Comparison of ENCODE assay signal across 18 cellular contexts in genomic region chr21:20875741-20876140, GRCh38.
DNase-seq lines count a peak whose midpoint lies in the region; FAIRE-seq lines count a peak whose summit lies in the region.
"Had no signal": no experiment of that assay in that cellular context is flagged by ENCODE, and none has a peak within 500 bp of the region (broad histone marks: within the 10 kb centered on the region; RNA-seq: fewer than 3 reads in every experiment).

No MANE protein-coding gene starts in this region.

- DNase-seq in Ammon's horn (ENCODE audit: low spot score) (peak; percentile 33), HT-29 (ENCODE audit: low spot score) (peak; percentile 3), NT2/D1 (ENCODE audit: low read depth, low spot score) (peak; percentile 3), globus pallidus (ENCODE audit: low spot score) (peak; percentile 29), NCI-H526 treated with DMSO at 0.1 percent for 48 hours (lab: John Stamatoyannopoulos, UW) (no peak), frontal cortex (ENCODE audit: low spot score in 2 of 2) (no peak), NCI-H2107 treated with DMSO at 0.1 percent for 48 hours (lab: John Stamatoyannopoulos, UW; ENCODE audit: unreplicated experiment) (no peak), NCI-H526 (lab: John Stamatoyannopoulos, UW) (no peak)
- DNase-seq: activated naive CD8-positive, alpha-beta T cell treated with anti-CD3 and anti-CD28 coated beads, Interleukin-2, amount 10 ng/mL, durations not matched to agents 7 days and 5 days; DND-41; heart right ventricle; HFFc6; Karpas-422; NCI-H226; stimulated activated CD8-positive, alpha-beta memory T cell treated with anti-CD3 and anti-CD28 coated beads, Interleukin-4, amount 100 ng/mL, for 48 hours had no signal

- H3K9me3 ChIP-seq in NT2/D1 (ENCODE audit: insufficient read depth, low read length): no peaks in the 10 kb centered on the region
- H3K9me3 ChIP-seq: heart right ventricle, left lung, right atrium auricular region, thoracic aorta had no signal

- H3K9ac ChIP-seq in NT2/D1 (ENCODE audit: insufficient read length, low read depth): no peak overlapping the region

- FAIRE-seq in frontal cortex (lab: Jason Lieb, UNC): no peak

- H3K27me3 ChIP-seq in NT2/D1 (ENCODE audit: insufficient read depth, insufficient read length): no peaks in the 10 kb centered on the region
- H3K27me3 ChIP-seq: heart right ventricle, left lung, right atrium auricular region had no signal

- no peak overlapping the region for H3K4me3 ChIP-seq in NT2/D1 (ENCODE audit: insufficient read length, low read depth)
- H3K4me3 ChIP-seq: heart right ventricle, left lung, right atrium auricular region, thoracic aorta had no signal

- no peaks in the 10 kb centered on the region for H3K36me3 ChIP-seq in NT2/D1 (ENCODE audit: insufficient read depth, insufficient read length, low read length)
- H3K36me3 ChIP-seq: heart right ventricle, left lung, right atrium auricular region, thoracic aorta had no signal

- no peaks in the 10 kb centered on the region for H3K4me1 ChIP-seq in NT2/D1 (ENCODE audit: insufficient read depth, insufficient read length)
- H3K4me1 ChIP-seq: heart right ventricle, left lung, right atrium auricular region had no signal

Comparison
In these comparisons a context has a peak if more than half of its experiments do, and no peak if none do; other contexts are left out.
1. DNase-seq: peak in Ammon's horn (single experiment), HT-29 (single experiment), NT2/D1 (single experiment) and globus pallidus (single experiment); none in NCI-H526 treated with DMSO at 0.1 percent for 48 hours (single experiment), frontal cortex (0 of 2), NCI-H2107 treated with DMSO at 0.1 percent for 48 hours (single experiment) and NCI-H526 (0 of 2).